Comparison of ENCODE assay signal across 23 cellular contexts in the genomic region with DNA sequence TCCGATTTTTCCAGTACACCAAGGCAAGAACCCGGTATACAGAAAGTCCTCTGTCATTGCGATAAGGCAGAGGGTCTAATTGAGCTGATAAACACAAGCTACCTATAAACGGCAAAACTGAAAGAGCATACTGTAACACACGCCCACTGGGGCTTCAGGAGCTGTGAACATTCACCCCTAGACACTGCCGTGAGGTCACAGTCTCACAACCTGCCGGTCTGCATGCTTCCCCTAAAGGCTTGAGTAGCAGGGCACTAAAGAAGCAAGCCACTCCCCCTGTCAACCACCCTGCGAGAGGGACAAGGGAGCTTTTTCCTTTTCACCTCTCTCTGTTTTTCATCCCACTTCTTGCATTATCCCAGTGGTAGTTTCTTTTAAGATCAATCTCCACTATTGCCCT. TPM values are rescaled to one million over a fixed set of nuclear protein-coding genes. Genes with fewer than 3 reads are reported as not detected.
"Had no signal": no experiment of that assay in that cellular context is flagged by ENCODE, and none has a peak within 500 bp of the region (broad histone marks: within the 10 kb centered on the region; RNA-seq: fewer than 3 reads in every experiment).

No MANE protein-coding gene starts in this region.

- H3K4me1 Mint-ChIP-seq: IgD-negative memory B cell had no signal

- H3K36me3 Mint-ChIP-seq: IgD-negative memory B cell had no signal

- H3K27ac Mint-ChIP-seq: IgD-negative memory B cell had no signal

- H3K4me3 Mint-ChIP-seq: IgD-negative memory B cell had no signal

- H3K9me3 Mint-ChIP-seq: IgD-negative memory B cell had no signal

- H3K27ac ChIP-seq: KMS-11, RWPE1 had no signal

- H3K4me3 ChIP-seq: K562 had no signal

- ATAC-seq: K562, SK-N-SH treated with all-trans-retinoic acid at 6 μM for 48 hours had no signal

- DNase-seq: Kasumi-1, MV-4-11, NCI-H1048, NCI-H1105, NCI-H1417, NCI-H1436 treated with DMSO at 0.1 percent for 48 hours, NCI-H1694, NCI-H187 treated with DMSO at 0.1 percent for 48 hours, NCI-H2029 treated with DMSO at 0.1 percent for 48 hours, NCI-H2227 treated with DMSO at 0.1 percent for 48 hours, NCI-H524, NCI-H526 treated with DMSO at 0.1 percent for 48 hours, NCI-H748 treated with DMSO at 0.1 percent for 48 hours, SHP77, T-helper 1 cell had no signal

RNA-seq across cellular contexts. Expression of a gene that starts 22.4 kb away (rescaled TPM):
- total RNA-seq: HT1080, M059J, NCI-H460 had no signal
